Comparison of ENCODE assay signal across 1 cellular context in genomic region chr10:84054743-84055142, GRCh38.
TF ChIP-seq lines count a peak whose summit lies in the region.

No MANE protein-coding gene starts in this region.

TF ChIP-seq in GM12878, 131 proteins besides CTCF, POLR2A, EP300 and RAD21 (continued from another document):
- no peak for TF ChIP-seq ZNF687 (IDR thresholded peaks at IDR 0.05)
- no peak for TF ChIP-seq NR2F1 (conservative IDR thresholded peaks at IDR 0.05)
- TF ChIP-seq GABPA (IDR thresholded peaks at IDR 0.05; ENCODE audit: low read depth): no peak
- no peak for TF ChIP-seq SUPT20H (IDR thresholded peaks at IDR 0.05; ENCODE audit: borderline replicate concordance, control insufficient read depth, low read depth, low read length)
- no peak for TF ChIP-seq MTA2 (IDR thresholded peaks at IDR 0.05; ENCODE audit: low read depth)
- no peak for TF ChIP-seq HDAC2 (IDR thresholded peaks at IDR 0.05)
- TF ChIP-seq SREBF1 (IDR thresholded peaks at IDR 0.05; ENCODE audit: low read length): no peak
- no peak for TF ChIP-seq CUX1 (IDR thresholded peaks at IDR 0.05; ENCODE audit: insufficient replicate concordance, low read depth, low read length)
- TF ChIP-seq CBFB (IDR thresholded peaks at IDR 0.05; ENCODE audit: low read depth): no peak
- TF ChIP-seq LARP7 (IDR thresholded peaks at IDR 0.05): no peak
- TF ChIP-seq ZNF384 (IDR thresholded peaks at IDR 0.05; ENCODE audit: borderline replicate concordance, low read depth, low read length): no peak
- TF ChIP-seq PKNOX1 (IDR thresholded peaks at IDR 0.05): no peak
